ENCODE assay signal across 10 cellular contexts in genomic region chr2:189467160-189467559, GRCh38.
"Had no signal": no experiment of that assay in that cellular context is flagged by ENCODE, and none has a peak within 500 bp of the region (broad histone marks: within the 10 kb centered on the region; RNA-seq: fewer than 3 reads in every experiment).

No MANE protein-coding gene starts in this region.

- H3K4me3 Mint-ChIP-seq: immature natural killer cell; naive thymus-derived CD4-positive, alpha-beta T cell had no signal

- H3K4me2 ChIP-seq: smooth muscle cell had no signal

- H3K4me1 Mint-ChIP-seq: immature natural killer cell had no signal

- DNase-seq: colonic mucosa; foreskin keratinocyte; immature natural killer cell; mammary epithelial cell; posterior cingulate gyrus; stimulated activated CD4-positive, alpha-beta T cell treated with anti-CD3 and anti-CD28 coated beads, Interleukin-2, amount 100 ng/mL, for 48 hours; stimulated activated naive CD4-positive, alpha-beta T cell treated with Interleukin-2 at 50 U/mL for 16 hours had no signal

- H3K27me3 ChIP-seq: colonic mucosa, foreskin keratinocyte, neutrophil had no signal

- H3K36me3 ChIP-seq: colonic mucosa had no signal

- H3K27ac ChIP-seq: colonic mucosa, foreskin keratinocyte, neutrophil had no signal

- H3K4me3 ChIP-seq: colonic mucosa, smooth muscle cell had no signal

- H3K27ac Mint-ChIP-seq: immature natural killer cell had no signal

- H3K9me3 Mint-ChIP-seq: immature natural killer cell; naive thymus-derived CD4-positive, alpha-beta T cell had no signal

- H3K27me3 Mint-ChIP-seq: naive thymus-derived CD4-positive, alpha-beta T cell had no signal

- H3K4me1 ChIP-seq: colonic mucosa, foreskin keratinocyte had no signal

- H3K9me3 ChIP-seq: colonic mucosa, neutrophil had no signal
